In genomic region chr10:81036257-81036656, GRCh38 we compare ENCODE assay signal across 14 cellular contexts.
DNase-seq lines count a peak whose midpoint lies in the region; ATAC-seq lines count a peak whose summit lies in the region.
"Had no signal": no experiment of that assay in that cellular context is flagged by ENCODE, and none has a peak within 500 bp of the region (broad histone marks: within the 10 kb centered on the region; RNA-seq: fewer than 3 reads in every experiment).

No MANE protein-coding gene starts in this region.

- DNase-seq in DMS53 treated with DMSO at 0.1 percent for 48 hours (lab: John Stamatoyannopoulos, UW; ENCODE audit: unreplicated experiment) = no peak
- DNase-seq in Right ventricle myocardium inferior (ENCODE audit: missing footprints) = no peak
- no peak for DNase-seq in NCI-H146 (lab: John Stamatoyannopoulos, UW)
- DNase-seq: activated CD8-positive, alpha-beta memory T cell treated with anti-CD3 and anti-CD28 coated beads for 24 hours; COR-L47; gastrocnemius medialis; NCI-H2029 treated with DMSO at 0.1 percent for 48 hours; nephron progenitor cell; stimulated activated CD8-positive, alpha-beta memory T cell treated with anti-CD3 and anti-CD28 coated beads, Interleukin-4, amount 100 ng/mL, for 48 hours had no signal

- intact Hi-C loops in Right ventricle myocardium inferior (cut with DNase I) = no loop called here

- ATAC-seq in GM18868 (IDR thresholded peaks at IDR 0.05; ENCODE audit: unreplicated experiment) (peak; percentile 89), GM21390 (IDR thresholded peaks at IDR 0.05; ENCODE audit: unreplicated experiment) (peak; percentile 73), HG02973 (IDR thresholded peaks at IDR 0.05; ENCODE audit: unreplicated experiment) (peak; percentile 82), HG03571 (IDR thresholded peaks at IDR 0.05; ENCODE audit: unreplicated experiment) (peak; percentile 84), esophagus mucosa (no peak), Right ventricle myocardium inferior (no peak)
- ATAC-seq: gastrocnemius medialis had no signal

Comparison
In these comparisons a context has a peak if more than half of its experiments do, and no peak if none do; other contexts are left out.
1. ATAC-seq: peak in GM18868 (single experiment), GM21390 (single experiment), HG02973 (single experiment) and HG03571 (single experiment); none in esophagus mucosa (single experiment) and Right ventricle myocardium inferior (single experiment).